In genomic region chrX:79287724-79288123, GRCh38 we compare ENCODE assay signal across 27 cellular contexts.
"Had no signal": no experiment of that assay in that cellular context is flagged by ENCODE, and none has a peak within 500 bp of the region (broad histone marks: within the 10 kb centered on the region; RNA-seq: fewer than 3 reads in every experiment).

No MANE protein-coding gene starts in this region.

- H3K36me3 Mint-ChIP-seq: mesothelial cell of epicardium; natural killer cell treated with Interleukin-12 subunit alpha and Interleukin-12 subunit beta and Interleukin-15 and Interleukin-18, amount 100 ng/mL, for 72 hours; type B pancreatic cell had no signal

- H3K4me1 ChIP-seq: gastroesophageal sphincter, psoas muscle, right atrium auricular region, spleen, vagina had no signal

- H3K4me3 Mint-ChIP-seq: activated CD8-positive, alpha-beta memory T cell treated with anti-CD3 and anti-CD28 coated beads, Interleukin-2, amount 10 ng/mL, durations not matched to agents 7 days and 5 days; activated CD8-positive, alpha-beta T cell treated with anti-CD3 and anti-CD28 coated beads for 36 hours; activated naive CD8-positive, alpha-beta T cell treated with anti-CD3 and anti-CD28 coated beads, Interleukin-2, amount 10 ng/mL, durations not matched to agents 7 days and 5 days; endodermal cell; mesothelial cell of epicardium; natural killer cell treated with Interleukin-12 subunit alpha and Interleukin-12 subunit beta and Interleukin-15 and Interleukin-18, amount 100 ng/mL, for 72 hours; type B pancreatic cell had no signal

- H3K4me1 Mint-ChIP-seq: endodermal cell, mesothelial cell of epicardium had no signal

- H3K9me3 ChIP-seq: gastroesophageal sphincter, ovary, psoas muscle, right atrium auricular region, thoracic aorta, vagina had no signal

- H3K9me3 Mint-ChIP-seq: activated CD8-positive, alpha-beta T cell treated with anti-CD3 and anti-CD28 coated beads for 36 hours; natural killer cell treated with Interleukin-12 subunit alpha and Interleukin-12 subunit beta and Interleukin-15 and Interleukin-18, amount 100 ng/mL, for 72 hours; type B pancreatic cell had no signal

- H3K27ac ChIP-seq: gastroesophageal sphincter, ovary, psoas muscle, right atrium auricular region, spleen, thoracic aorta, vagina had no signal

- H3K27me3 ChIP-seq: gastroesophageal sphincter, ovary, right atrium auricular region, spleen, vagina had no signal

- DNase-seq: activated CD8-positive, alpha-beta memory T cell treated with anti-CD3 and anti-CD28 coated beads, Interleukin-2, amount 10 ng/mL, durations not matched to agents 7 days and 5 days; activated CD8-positive, alpha-beta T cell treated with anti-CD3 and anti-CD28 coated beads for 36 hours; activated effector memory CD4-positive, alpha-beta T cell treated with Interleukin-2 at 50 U/mL for 16 hours; activated naive CD8-positive, alpha-beta T cell treated with anti-CD3 and anti-CD28 coated beads, Interleukin-2, amount 10 ng/mL, durations not matched to agents 7 days and 5 days; activated T-cell treated with anti-CD3 and anti-CD28 coated beads for 4 hours; amniotic stem cell; cerebellar nuclear complex; cortex of kidney; endodermal cell; head of caudate nucleus; hypothalamus; left ventricle myocardium superior; mammary epithelial cell; ovary; psoas muscle; spleen; stimulated activated CD4-positive, alpha-beta T cell treated with anti-CD3 and anti-CD28 coated beads, Interleukin-4, amount 100 ng/mL, for 1 hour; stimulated activated naive CD4-positive, alpha-beta T cell treated with Interleukin-2 at 50 U/mL for 16 hours; SW 1271; T-helper 9 cell had no signal

- H3K4me3 ChIP-seq: gastroesophageal sphincter, ovary, psoas muscle, right atrium auricular region, spleen, thoracic aorta, vagina had no signal

- H3K27me3 Mint-ChIP-seq: activated CD8-positive, alpha-beta memory T cell treated with anti-CD3 and anti-CD28 coated beads, Interleukin-2, amount 10 ng/mL, durations not matched to agents 7 days and 5 days; activated CD8-positive, alpha-beta T cell treated with anti-CD3 and anti-CD28 coated beads for 36 hours; activated naive CD8-positive, alpha-beta T cell treated with anti-CD3 and anti-CD28 coated beads, Interleukin-2, amount 10 ng/mL, durations not matched to agents 7 days and 5 days; type B pancreatic cell had no signal

- H3K36me3 ChIP-seq: gastroesophageal sphincter, ovary, right atrium auricular region, spleen, thoracic aorta, vagina had no signal

- H3K27ac Mint-ChIP-seq: activated CD8-positive, alpha-beta memory T cell treated with anti-CD3 and anti-CD28 coated beads, Interleukin-2, amount 10 ng/mL, durations not matched to agents 7 days and 5 days; activated CD8-positive, alpha-beta T cell treated with anti-CD3 and anti-CD28 coated beads for 36 hours; activated naive CD8-positive, alpha-beta T cell treated with anti-CD3 and anti-CD28 coated beads, Interleukin-2, amount 10 ng/mL, durations not matched to agents 7 days and 5 days; endodermal cell; mesothelial cell of epicardium; natural killer cell treated with Interleukin-12 subunit alpha and Interleukin-12 subunit beta and Interleukin-15 and Interleukin-18, amount 100 ng/mL, for 72 hours; type B pancreatic cell had no signal

- ATAC-seq: activated CD8-positive, alpha-beta memory T cell treated with anti-CD3 and anti-CD28 coated beads, Interleukin-2, amount 10 ng/mL, durations not matched to agents 7 days and 5 days; activated CD8-positive, alpha-beta T cell treated with anti-CD3 and anti-CD28 coated beads for 36 hours; gastroesophageal sphincter; left ventricle myocardium superior; psoas muscle had no signal
